20 cellular contexts compared by ENCODE assay signal in the genomic region with DNA sequence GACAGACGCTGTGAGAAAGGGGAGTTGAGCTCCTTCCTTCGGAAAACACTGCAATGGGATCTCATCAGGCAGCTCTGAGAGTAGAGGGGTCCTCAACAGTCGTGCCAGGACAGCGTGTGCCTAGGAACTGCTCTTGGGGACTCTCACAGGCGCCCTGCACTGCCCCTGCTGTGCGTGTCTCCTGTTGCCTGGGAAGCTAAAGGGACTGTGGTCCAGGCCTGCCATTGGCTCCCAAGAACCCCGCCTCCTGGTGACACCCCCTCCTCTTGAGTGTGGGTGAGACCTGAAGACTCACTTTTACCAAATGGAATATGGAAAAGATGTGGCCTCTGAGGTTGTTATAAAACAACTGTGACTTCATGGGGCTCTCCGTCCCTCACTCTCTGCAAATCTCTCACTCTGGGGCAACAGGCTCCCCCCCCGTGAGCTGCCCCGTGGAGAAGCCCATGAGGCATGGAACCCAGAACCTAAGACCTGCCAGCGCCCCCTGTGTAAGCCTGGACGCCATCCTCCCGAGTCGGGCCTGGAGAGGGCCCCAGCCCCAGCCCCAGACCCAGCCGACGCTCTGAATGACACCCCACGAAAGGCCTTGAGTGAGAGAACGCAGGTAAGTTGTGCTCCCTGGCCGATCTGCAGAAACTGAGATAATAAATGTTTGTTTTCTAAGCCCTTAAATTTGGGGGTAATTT.
A peak's percentile ranks its signal among the peaks of the same experiment; 100 is the strongest.
DNase-seq lines count a peak whose midpoint lies in the region; ATAC-seq and TF ChIP-seq lines count a peak whose summit lies in the region.
"Had no signal": no experiment of that assay in that cellular context is flagged by ENCODE, and none has a peak within 500 bp of the region (broad histone marks: within the 10 kb centered on the region; RNA-seq: fewer than 3 reads in every experiment).

No MANE protein-coding gene starts in this region.

- POLR2A ChIA-PET in activated CD4-positive, alpha-beta T cell treated with anti-CD3 and anti-CD28 coated beads for 36 hours (lab: Charles Lee): no interaction called here
- POLR2A ChIA-PET in WTC11 (lab: Charles Lee): no interaction called here

- H2BK15ac ChIP-seq in neuronal stem cell (ENCODE audit: low read length): no peak overlapping the region

- CTCF ChIA-PET in activated CD4-positive, alpha-beta T cell treated with anti-CD3 and anti-CD28 coated beads for 36 hours (lab: Charles Lee): interaction anchor here (0.6 kb wide), 2 partner anchors 96 to 254 kb away, joined by 3 to 4 read pairs; no protein-coding TSS in a partner anchor
- CTCF ChIA-PET in WTC11 (lab: Charles Lee): interaction anchor here (0.6 to 1.6 kb wide), 2 partner anchors 60 to 370 kb away, joined by 3 to 4 read pairs; no protein-coding TSS in a partner anchor

- no peak overlapping the region for H3K27ac Mint-ChIP-seq in activated CD4-positive, alpha-beta T cell treated with anti-CD3 and anti-CD28 coated beads for 36 hours
- H3K27ac Mint-ChIP-seq in stimulated activated naive CD8-positive, alpha-beta T cell treated with anti-CD3 and anti-CD28 coated beads, Interleukin-15, amount 100 ng/mL, for 72 hours: no peak overlapping the region
- H3K27ac Mint-ChIP-seq in WTC11: no peak overlapping the region
- H3K27ac Mint-ChIP-seq in activated T-helper 17 cell treated with anti-CD3 and anti-CD28 coated beads, Interleukin-2, amount 50 U/mL, for 72 hours: no peak overlapping the region

- H3K14ac ChIP-seq in neuronal stem cell (ENCODE audit: low read length): no peak overlapping the region

- H2AK5ac ChIP-seq in neuronal stem cell (ENCODE audit: low read depth, low read length): no peak overlapping the region

- no peak overlapping the region for H3K4me2 ChIP-seq in neuronal stem cell (ENCODE audit: insufficient read depth, low read length, poor library complexity, severe bottlenecking)

- H3K27me3 ChIP-seq in neuronal stem cell (ENCODE audit: control insufficient read depth in 3 of 3, insufficient read depth in 3 of 3, low read depth in 1 of 3, low read length in 3 of 3): no peaks in the 10 kb centered on the region
- H3K27me3 ChIP-seq in HAP-1 (ENCODE audit: low read depth): no peaks in the 10 kb centered on the region
- H3K27me3 ChIP-seq: Peyer's patch had no signal

- H3K23ac ChIP-seq in neuronal stem cell (ENCODE audit: low read depth, low read length, poor library complexity): no peak overlapping the region

- ATAC-seq in activated CD4-positive, alpha-beta T cell treated with anti-CD3 and anti-CD28 coated beads for 36 hours: no peak
- peak; percentile 34 for ATAC-seq in stimulated activated naive CD8-positive, alpha-beta T cell treated with anti-CD3 and anti-CD28 coated beads, Interleukin-15, Interleukin-2, amounts not matched to agents 100 U/mL and 50 U/mL, for 24 hours
- no peak for ATAC-seq in stimulated activated naive CD8-positive, alpha-beta T cell treated with anti-CD3 and anti-CD28 coated beads, Interleukin-15, amount 100 ng/mL, for 72 hours
- peak; percentile 56 for ATAC-seq in WTC11
- no peak for ATAC-seq in activated T-helper 17 cell treated with anti-CD3 and anti-CD28 coated beads, Interleukin-2, amount 50 U/mL, for 72 hours (replicated peaks)
- ATAC-seq: SK-N-SH treated with all-trans-retinoic acid at 6 μM for 48 hours had no signal

- H3K36me3 ChIP-seq in neuronal stem cell (replicated peaks in 1 of 2; ENCODE audit: control insufficient read depth in 2 of 2, insufficient read depth in 2 of 2, low read length in 2 of 2) (no peaks in the 10 kb centered on the region), HAP-1 (replicated peaks) (no peaks in the 10 kb centered on the region)
- H3K36me3 ChIP-seq: Peyer's patch had no signal

- no peaks in the 10 kb centered on the region for H3K9me3 Mint-ChIP-seq in activated CD4-positive, alpha-beta T cell treated with anti-CD3 and anti-CD28 coated beads for 36 hours (ENCODE audit: low read depth)
- no peaks in the 10 kb centered on the region for H3K9me3 Mint-ChIP-seq in stimulated activated naive CD8-positive, alpha-beta T cell treated with anti-CD3 and anti-CD28 coated beads, Interleukin-15, amount 100 ng/mL, for 72 hours
- no peaks in the 10 kb centered on the region for H3K9me3 Mint-ChIP-seq in WTC11
- H3K9me3 Mint-ChIP-seq in activated T-helper 17 cell treated with anti-CD3 and anti-CD28 coated beads, Interleukin-2, amount 50 U/mL, for 72 hours: no peaks in the 10 kb centered on the region
- H3K9me3 Mint-ChIP-seq: CD8-positive, alpha-beta memory T cell had no signal

- WGBS in neuronal stem cell (ENCODE audit: extremely low coverage in 2 of 2, insufficient read length in 2 of 2, insufficient replicate concordance in 1 of 2), 2 donors: no CpG with 5 or more reads among the region's 19 CpGs

- H3K4me3 ChIP-seq in neuronal stem cell (ENCODE audit: low read length in 2 of 2) (no peak overlapping the region), HAP-1 (no peak overlapping the region)
- H3K4me3 ChIP-seq: Peyer's patch had no signal

- H3K9me3 ChIP-seq in neuronal stem cell (replicated peaks in 1 of 2; ENCODE audit: control insufficient read depth in 2 of 2, insufficient read depth in 1 of 2, low read depth in 1 of 2, low read length in 2 of 2) (peaks cover 0 to 2% of the 10 kb centered on the region in 2 donors), HAP-1 (no peaks in the 10 kb centered on the region)
- H3K9me3 ChIP-seq: Peyer's patch had no signal

- H2BK120ac ChIP-seq in neuronal stem cell (ENCODE audit: low read depth, low read length): no peak overlapping the region

- in situ Hi-C loops in HAP-1 (cut with MboI; ENCODE audit: low sequenced_read_pairs): no loop called here

- H3K36me3 Mint-ChIP-seq in activated CD4-positive, alpha-beta T cell treated with anti-CD3 and anti-CD28 coated beads for 36 hours (ENCODE audit: low read depth): no peaks in the 10 kb centered on the region
- H3K36me3 Mint-ChIP-seq in WTC11: no peaks in the 10 kb centered on the region
- no peaks in the 10 kb centered on the region for H3K36me3 Mint-ChIP-seq in activated T-helper 17 cell treated with anti-CD3 and anti-CD28 coated beads, Interleukin-2, amount 50 U/mL, for 72 hours (ENCODE audit: low read depth)
- H3K36me3 Mint-ChIP-seq: CD8-positive, alpha-beta memory T cell had no signal

- H3K27ac ChIP-seq in neuronal stem cell (replicated peaks; ENCODE audit: low read length): no peak overlapping the region
- H3K27ac ChIP-seq: C4-2B, Peyer's patch had no signal

- intact Hi-C loops in activated CD4-positive, alpha-beta T cell treated with anti-CD3 and anti-CD28 coated beads for 36 hours (cut with DNase I, micrococcal nuclease): no loop called here

- H3K4me3 Mint-ChIP-seq in activated CD4-positive, alpha-beta T cell treated with anti-CD3 and anti-CD28 coated beads for 36 hours: no peak overlapping the region
- H3K4me3 Mint-ChIP-seq in stimulated activated naive CD8-positive, alpha-beta T cell treated with anti-CD3 and anti-CD28 coated beads, Interleukin-15, amount 100 ng/mL, for 72 hours: no peak overlapping the region
- H3K4me3 Mint-ChIP-seq in WTC11: no peak overlapping the region
- no peak overlapping the region for H3K4me3 Mint-ChIP-seq in activated T-helper 17 cell treated with anti-CD3 and anti-CD28 coated beads, Interleukin-2, amount 50 U/mL, for 72 hours
- H3K4me3 Mint-ChIP-seq: CD8-positive, alpha-beta memory T cell had no signal

- no peaks in the 10 kb centered on the region for H3K79me1 ChIP-seq in neuronal stem cell (ENCODE audit: low read depth, low read length)

- H4K91ac ChIP-seq in neuronal stem cell (ENCODE audit: low read depth, low read length, poor library complexity): no peak overlapping the region

- H3K27me3 Mint-ChIP-seq in activated CD4-positive, alpha-beta T cell treated with anti-CD3 and anti-CD28 coated beads for 36 hours: no peaks in the 10 kb centered on the region
- no peaks in the 10 kb centered on the region for H3K27me3 Mint-ChIP-seq in stimulated activated naive CD8-positive, alpha-beta T cell treated with anti-CD3 and anti-CD28 coated beads, Interleukin-15, amount 100 ng/mL, for 72 hours
- H3K27me3 Mint-ChIP-seq in WTC11 (ENCODE audit: low read depth): no peaks in the 10 kb centered on the region
- H3K27me3 Mint-ChIP-seq in activated T-helper 17 cell treated with anti-CD3 and anti-CD28 coated beads, Interleukin-2, amount 50 U/mL, for 72 hours: no peaks in the 10 kb centered on the region

- H3K4me1 Mint-ChIP-seq in activated CD4-positive, alpha-beta T cell treated with anti-CD3 and anti-CD28 coated beads for 36 hours: no peaks in the 10 kb centered on the region
- peaks cover 6% of the 10 kb centered on the region for H3K4me1 Mint-ChIP-seq in stimulated activated naive CD8-positive, alpha-beta T cell treated with anti-CD3 and anti-CD28 coated beads, Interleukin-15, amount 100 ng/mL, for 72 hours
- H3K4me1 Mint-ChIP-seq in WTC11: peaks cover 11% of the 10 kb centered on the region
- no peaks in the 10 kb centered on the region for H3K4me1 Mint-ChIP-seq in activated T-helper 17 cell treated with anti-CD3 and anti-CD28 coated beads, Interleukin-2, amount 50 U/mL, for 72 hours
- H3K4me1 Mint-ChIP-seq: CD8-positive, alpha-beta memory T cell had no signal

- H3K9ac ChIP-seq in neuronal stem cell (ENCODE audit: low read depth, low read length, poor library complexity): no peak overlapping the region

- no peak for TF ChIP-seq CTCF in WTC11 (IDR thresholded peaks at IDR 0.05)

- peak; percentile 11 for DNase-seq in activated CD4-positive, alpha-beta T cell treated with anti-CD3 and anti-CD28 coated beads for 36 hours
- no peak for DNase-seq in activated CD4-positive, alpha-beta T cell treated with anti-CD3 and anti-CD28 coated beads for 1 hour
- DNase-seq in stimulated activated naive CD8-positive, alpha-beta T cell treated with anti-CD3 and anti-CD28 coated beads, Interleukin-15, Interleukin-2, amounts not matched to agents 100 U/mL and 50 U/mL, for 24 hours: peak; percentile 15
- no peak for DNase-seq in stimulated activated naive CD8-positive, alpha-beta T cell treated with anti-CD3 and anti-CD28 coated beads, Interleukin-15, amount 100 ng/mL, for 72 hours
- DNase-seq in WTC11 (ENCODE audit: low spot score): no peak
- no peak for DNase-seq in neuronal stem cell (ENCODE audit: low spot score)
- DNase-seq in HAP-1 (ENCODE audit: low spot score in 2 of 2): no peak
- DNase-seq: Calu3; CD8-positive, alpha-beta memory T cell; DMS153; GF-D8; Kasumi-1; NCI-H1694; NCI-H2081; NCI-H446 treated with DMSO at 0.1 percent for 48 hours; NCI-H526 treated with DMSO at 0.1 percent for 48 hours; Peyer's patch had no signal

- H3K18ac ChIP-seq in neuronal stem cell (ENCODE audit: low read length): peak overlapping the region; percentile 73

- no peak overlapping the region for H2AFZ ChIP-seq in neuronal stem cell (ENCODE audit: low read length)

- no peak overlapping the region for H2BK5ac ChIP-seq in neuronal stem cell (ENCODE audit: low read length)

- no peak overlapping the region for H3K4ac ChIP-seq in neuronal stem cell (ENCODE audit: low read length)

- H3K4me1 ChIP-seq in neuronal stem cell (ENCODE audit: control insufficient read depth in 2 of 2, insufficient read depth in 1 of 2, low read depth in 1 of 2, low read length in 2 of 2) (peaks cover 0 to 7% of the 10 kb centered on the region in 2 donors), HAP-1 (no peaks in the 10 kb centered on the region)
- H3K4me1 ChIP-seq: Peyer's patch had no signal

- no peak overlapping the region for H4K8ac ChIP-seq in neuronal stem cell (ENCODE audit: low read depth, low read length)

- H2BK12ac ChIP-seq in neuronal stem cell (ENCODE audit: low read length): no peak overlapping the region

TF ChIP-seq in WTC11, 78 proteins besides CTCF, POLR2A, EP300 and RAD21 (continues in another document):
- no peak for TF ChIP-seq ZNF138 (CRISPR knock-in tag; conservative IDR thresholded peaks at IDR 0.05)

Comparison
In these comparisons a context has a peak if more than half of its experiments do, and no peak if none do; other contexts are left out.
1. ATAC-seq: peak in stimulated activated naive CD8-positive, alpha-beta T cell treated with anti-CD3 and anti-CD28 coated beads, Interleukin-15, Interleukin-2, amounts not matched to agents 100 U/mL and 50 U/mL, for 24 hours (single experiment) and WTC11 (single experiment); none in activated CD4-positive, alpha-beta T cell treated with anti-CD3 and anti-CD28 coated beads for 36 hours (single experiment), stimulated activated naive CD8-positive, alpha-beta T cell treated with anti-CD3 and anti-CD28 coated beads, Interleukin-15, amount 100 ng/mL, for 72 hours (single experiment) and activated T-helper 17 cell treated with anti-CD3 and anti-CD28 coated beads, Interleukin-2, amount 50 U/mL, for 72 hours (single experiment).
2. DNase-seq: peak in activated CD4-positive, alpha-beta T cell treated with anti-CD3 and anti-CD28 coated beads for 36 hours (single experiment) and stimulated activated naive CD8-positive, alpha-beta T cell treated with anti-CD3 and anti-CD28 coated beads, Interleukin-15, Interleukin-2, amounts not matched to agents 100 U/mL and 50 U/mL, for 24 hours (single experiment); none in activated CD4-positive, alpha-beta T cell treated with anti-CD3 and anti-CD28 coated beads for 1 hour (single experiment), stimulated activated naive CD8-positive, alpha-beta T cell treated with anti-CD3 and anti-CD28 coated beads, Interleukin-15, amount 100 ng/mL, for 72 hours (0 of 2), WTC11 (single experiment), neuronal stem cell (single experiment) and HAP-1 (0 of 2).